1 cellular context compared by ENCODE assay signal in genomic region chr12:122752464-122753212, GRCh38.
TF ChIP-seq lines count a peak whose summit lies in the region.

Gene DENR, plus strand, starts transcription at chr12:122752824. Its CDS starts 878 bp downstream, at chr12:122753702.

TF ChIP-seq in HEK293, 187 proteins besides CTCF, POLR2A, EP300 and RAD21 (continued from another document and continues in another):
- TF ChIP-seq ZXDB (tag by site-specific recombination; IDR thresholded peaks at IDR 0.05) = peak; percentile 98
- peak; percentile 94 for TF ChIP-seq ZNF335 (tag by site-specific recombination; conservative IDR thresholded peaks at IDR 0.05)
- peak; percentile 82 for TF ChIP-seq KLF1 (tag by site-specific recombination; IDR thresholded peaks at IDR 0.05)
- peak; percentile 93 for TF ChIP-seq ZNF501 (tag by site-specific recombination; IDR thresholded peaks at IDR 0.05)
- peak; percentile 74 for TF ChIP-seq OSR2 (tag by site-specific recombination; IDR thresholded peaks at IDR 0.05)
- TF ChIP-seq ZNF19 (tag by site-specific recombination; IDR thresholded peaks at IDR 0.05; ENCODE audit: low read depth) = no peak
- peak; percentile 83; the same call in 1 of the 2 replicates for TF ChIP-seq ZNF610 (tag by site-specific recombination; IDR thresholded peaks at IDR 0.05; ENCODE audit: borderline replicate concordance)
- no peak; the same call in 1 of the 2 replicates for TF ChIP-seq REST (tag by site-specific recombination; IDR thresholded peaks at IDR 0.05)
- peak; percentile 92 for TF ChIP-seq ZNF561 (tag by site-specific recombination; IDR thresholded peaks at IDR 0.05; ENCODE audit: borderline replicate concordance)
- TF ChIP-seq ZBTB7A (tag by site-specific recombination; IDR thresholded peaks at IDR 0.05; ENCODE audit: low read depth) = no peak
- peak; percentile 63 for TF ChIP-seq SCRT2 (tag by site-specific recombination; IDR thresholded peaks at IDR 0.05)
- TF ChIP-seq ZNF155 (tag by site-specific recombination; IDR thresholded peaks at IDR 0.05) = no peak
- TF ChIP-seq PRDM2 (tag by site-specific recombination; IDR thresholded peaks at IDR 0.05; ENCODE audit: borderline replicate concordance) = no peak
- TF ChIP-seq SP3 (tag by site-specific recombination; IDR thresholded peaks at IDR 0.05) = peak; percentile 94
- TF ChIP-seq ZNF792 (tag by site-specific recombination; IDR thresholded peaks at IDR 0.05) = 0 out of 2 replicates have a peak, but pooled peaks have one; percentile 18
- no peak for TF ChIP-seq ZNF548 (tag by site-specific recombination; IDR thresholded peaks at IDR 0.05)
- peak; percentile 85 for TF ChIP-seq KLF17 (tag by site-specific recombination; IDR thresholded peaks at IDR 0.05)
- TF ChIP-seq KLF16 (tag by site-specific recombination; IDR thresholded peaks at IDR 0.05) = peak; percentile 100
- TF ChIP-seq ZNF791 (tag by site-specific recombination; IDR thresholded peaks at IDR 0.05) = no peak
- peak; percentile 78 for TF ChIP-seq KLF10 (tag by site-specific recombination; IDR thresholded peaks at IDR 0.05)
- peak; percentile 79 for TF ChIP-seq ZBTB11 (tag by site-specific recombination; conservative IDR thresholded peaks at IDR 0.05; ENCODE audit: low read depth)
- TF ChIP-seq, protein P1, sequence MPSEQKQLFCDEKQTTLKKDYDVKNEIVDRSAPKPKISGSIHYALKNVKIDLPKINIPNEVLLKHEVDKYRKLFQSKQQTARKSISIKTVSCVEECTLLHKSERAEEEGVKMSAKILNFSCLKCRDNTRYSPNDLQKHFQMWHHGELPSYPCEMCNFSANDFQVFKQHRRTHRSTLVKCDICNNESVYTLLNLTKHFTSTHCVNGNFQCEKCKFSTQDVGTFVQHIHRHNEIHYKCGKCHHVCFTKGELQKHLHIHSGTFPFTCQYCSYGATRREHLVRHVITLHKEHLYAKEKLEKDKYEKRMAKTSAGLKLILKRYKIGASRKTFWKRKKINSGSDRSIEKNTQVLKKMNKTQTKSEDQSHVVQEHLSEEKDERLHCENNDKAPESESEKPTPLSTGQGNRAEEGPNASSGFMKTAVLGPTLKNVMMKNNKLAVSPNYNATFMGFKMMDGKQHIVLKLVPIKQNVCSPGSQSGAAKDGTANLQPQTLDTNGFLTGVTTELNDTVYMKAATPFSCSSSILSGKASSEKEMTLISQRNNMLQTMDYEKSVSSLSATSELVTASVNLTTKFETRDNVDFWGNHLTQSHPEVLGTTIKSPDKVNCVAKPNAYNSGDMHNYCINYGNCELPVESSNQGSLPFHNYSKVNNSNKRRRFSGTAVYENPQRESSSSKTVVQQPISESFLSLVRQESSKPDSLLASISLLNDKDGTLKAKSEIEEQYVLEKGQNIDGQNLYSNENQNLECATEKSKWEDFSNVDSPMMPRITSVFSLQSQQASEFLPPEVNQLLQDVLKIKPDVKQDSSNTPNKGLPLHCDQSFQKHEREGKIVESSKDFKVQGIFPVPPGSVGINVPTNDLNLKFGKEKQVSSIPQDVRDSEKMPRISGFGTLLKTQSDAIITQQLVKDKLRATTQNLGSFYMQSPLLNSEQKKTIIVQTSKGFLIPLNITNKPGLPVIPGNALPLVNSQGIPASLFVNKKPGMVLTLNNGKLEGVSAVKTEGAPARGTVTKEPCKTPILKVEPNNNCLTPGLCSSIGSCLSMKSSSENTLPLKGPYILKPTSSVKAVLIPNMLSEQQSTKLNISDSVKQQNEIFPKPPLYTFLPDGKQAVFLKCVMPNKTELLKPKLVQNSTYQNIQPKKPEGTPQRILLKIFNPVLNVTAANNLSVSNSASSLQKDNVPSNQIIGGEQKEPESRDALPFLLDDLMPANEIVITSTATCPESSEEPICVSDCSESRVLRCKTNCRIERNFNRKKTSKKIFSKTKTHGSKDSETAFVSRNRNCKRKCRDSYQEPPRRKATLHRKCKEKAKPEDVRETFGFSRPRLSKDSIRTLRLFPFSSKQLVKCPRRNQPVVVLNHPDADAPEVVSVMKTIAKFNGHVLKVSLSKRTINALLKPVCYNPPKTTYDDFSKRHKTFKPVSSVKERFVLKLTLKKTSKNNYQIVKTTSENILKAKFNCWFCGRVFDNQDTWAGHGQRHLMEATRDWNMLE (tag by site-specific recombination; conservative IDR thresholded peaks at IDR 0.05; ENCODE audit: low read depth) = peak; percentile 34; the same call in 1 of the 2 replicates
- TF ChIP-seq ZNF398 (tag by site-specific recombination; IDR thresholded peaks at IDR 0.05) = peak; percentile 60; the same call in 1 of the 2 replicates
- 0 out of 2 replicates have a peak, but pooled peaks have one; percentile 21 for TF ChIP-seq REPIN1 (tag by site-specific recombination; IDR thresholded peaks at IDR 0.05; ENCODE audit: low read depth)
- peak; percentile 71 for TF ChIP-seq ZNF654 (tag by site-specific recombination; IDR thresholded peaks at IDR 0.05; ENCODE audit: low read depth)
- no peak for TF ChIP-seq ZNF280D (tag by site-specific recombination; IDR thresholded peaks at IDR 0.05)
- no peak for TF ChIP-seq ZNF426 (tag by site-specific recombination; IDR thresholded peaks at IDR 0.05)
- TF ChIP-seq ZNF585B (tag by site-specific recombination; IDR thresholded peaks at IDR 0.05) = no peak
- TF ChIP-seq SP7 (tag by site-specific recombination; IDR thresholded peaks at IDR 0.05) = peak; percentile 78
- TF ChIP-seq ZNF658 (tag by site-specific recombination; IDR thresholded peaks at IDR 0.05) = no peak
- TF ChIP-seq ZNF549 (tag by site-specific recombination; IDR thresholded peaks at IDR 0.05) = no peak
